Comparison of ENCODE assay signal across 2 cellular contexts in the genomic region with DNA sequence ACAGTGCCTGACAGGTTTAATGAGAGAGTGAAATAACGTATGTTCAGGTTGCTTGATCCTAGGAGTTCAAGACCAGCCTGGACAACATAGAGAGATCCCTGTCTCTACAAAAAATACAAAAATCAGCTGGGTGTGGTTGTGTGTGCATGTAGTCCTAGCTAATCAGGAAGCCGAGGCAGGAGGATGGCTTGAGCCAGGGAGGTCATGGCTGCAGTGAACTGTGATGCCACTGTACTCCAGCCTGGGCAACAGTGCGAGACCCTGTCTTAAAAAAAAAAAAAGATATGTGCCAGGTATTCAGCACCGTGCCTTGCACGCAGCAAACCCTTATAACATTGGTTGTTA.
TF ChIP-seq lines count a peak whose summit lies in the region.

No MANE protein-coding gene starts in this region.

TF ChIP-seq in SK-N-SH, 30 proteins besides CTCF, POLR2A, EP300 and RAD21:
- TF ChIP-seq CHD2 (IDR thresholded peaks at IDR 0.05; ENCODE audit: low read length, partially characterized antibody) (no peak), FOXM1 (IDR thresholded peaks at IDR 0.05; ENCODE audit: low read depth) (no peak), NRF1 (IDR thresholded peaks at IDR 0.05; ENCODE audit: low read depth, low read length) (no peak), IRF3 (IDR thresholded peaks at IDR 0.05; ENCODE audit: low read depth, low read length) (no peak), YY1 (IDR thresholded peaks at IDR 0.05; ENCODE audit: low read depth) (no peak), TEAD4 (IDR thresholded peaks at IDR 0.05; ENCODE audit: borderline replicate concordance, insufficient read depth) (no peak), EZH2phosphoT487 (IDR thresholded peaks at IDR 0.05; ENCODE audit: borderline replicate concordance, low read depth) (no peak), MAX (IDR thresholded peaks at IDR 0.05; ENCODE audit: low read depth) (no peak), SMC3 (IDR thresholded peaks at IDR 0.05; ENCODE audit: low read depth, low read length) (no peak), REST (IDR thresholded peaks at IDR 0.05; ENCODE audit: low read depth, low read length) (no peak), JUND (IDR thresholded peaks at IDR 0.05) (no peak), TAF1 (IDR thresholded peaks at IDR 0.05; ENCODE audit: borderline replicate concordance, low read depth, low read length) (no peak), USF1 (IDR thresholded peaks at IDR 0.05; ENCODE audit: borderline replicate concordance, low read depth) (no peak), GATA2 (CRISPR knock-in tag; IDR thresholded peaks at IDR 0.05) (no peak)
- TF ChIP-seq, protein P1, sequence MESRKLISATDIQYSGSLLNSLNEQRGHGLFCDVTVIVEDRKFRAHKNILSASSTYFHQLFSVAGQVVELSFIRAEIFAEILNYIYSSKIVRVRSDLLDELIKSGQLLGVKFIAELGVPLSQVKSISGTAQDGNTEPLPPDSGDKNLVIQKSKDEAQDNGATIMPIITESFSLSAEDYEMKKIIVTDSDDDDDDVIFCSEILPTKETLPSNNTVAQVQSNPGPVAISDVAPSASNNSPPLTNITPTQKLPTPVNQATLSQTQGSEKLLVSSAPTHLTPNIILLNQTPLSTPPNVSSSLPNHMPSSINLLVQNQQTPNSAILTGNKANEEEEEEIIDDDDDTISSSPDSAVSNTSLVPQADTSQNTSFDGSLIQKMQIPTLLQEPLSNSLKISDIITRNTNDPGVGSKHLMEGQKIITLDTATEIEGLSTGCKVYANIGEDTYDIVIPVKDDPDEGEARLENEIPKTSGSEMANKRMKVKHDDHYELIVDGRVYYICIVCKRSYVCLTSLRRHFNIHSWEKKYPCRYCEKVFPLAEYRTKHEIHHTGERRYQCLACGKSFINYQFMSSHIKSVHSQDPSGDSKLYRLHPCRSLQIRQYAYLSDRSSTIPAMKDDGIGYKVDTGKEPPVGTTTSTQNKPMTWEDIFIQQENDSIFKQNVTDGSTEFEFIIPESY (IDR thresholded peaks at IDR 0.05; ENCODE audit: borderline replicate concordance, low read depth), result no peak

TF ChIP-seq in SK-N-SH treated with all-trans-retinoic acid at 6 μM for 48 hours, 23 proteins besides CTCF, POLR2A, EP300 and RAD21:
- no peak for TF ChIP-seq ARNTL (CRISPR knock-in tag; IDR thresholded peaks at IDR 0.05; ENCODE audit: borderline replicate concordance, low read depth)
- no peak for TF ChIP-seq OSR1 (CRISPR knock-in tag; IDR thresholded peaks at IDR 0.05)
- TF ChIP-seq ZNF8 (CRISPR knock-in tag; IDR thresholded peaks at IDR 0.05), result no peak
- TF ChIP-seq TOX (CRISPR knock-in tag; IDR thresholded peaks at IDR 0.05; ENCODE audit: borderline replicate concordance), result no peak
- no peak for TF ChIP-seq CSDC2 (CRISPR knock-in tag; IDR thresholded peaks at IDR 0.05)
- no peak for TF ChIP-seq ZFP30 (CRISPR knock-in tag; IDR thresholded peaks at IDR 0.05)
- TF ChIP-seq, protein P2, sequence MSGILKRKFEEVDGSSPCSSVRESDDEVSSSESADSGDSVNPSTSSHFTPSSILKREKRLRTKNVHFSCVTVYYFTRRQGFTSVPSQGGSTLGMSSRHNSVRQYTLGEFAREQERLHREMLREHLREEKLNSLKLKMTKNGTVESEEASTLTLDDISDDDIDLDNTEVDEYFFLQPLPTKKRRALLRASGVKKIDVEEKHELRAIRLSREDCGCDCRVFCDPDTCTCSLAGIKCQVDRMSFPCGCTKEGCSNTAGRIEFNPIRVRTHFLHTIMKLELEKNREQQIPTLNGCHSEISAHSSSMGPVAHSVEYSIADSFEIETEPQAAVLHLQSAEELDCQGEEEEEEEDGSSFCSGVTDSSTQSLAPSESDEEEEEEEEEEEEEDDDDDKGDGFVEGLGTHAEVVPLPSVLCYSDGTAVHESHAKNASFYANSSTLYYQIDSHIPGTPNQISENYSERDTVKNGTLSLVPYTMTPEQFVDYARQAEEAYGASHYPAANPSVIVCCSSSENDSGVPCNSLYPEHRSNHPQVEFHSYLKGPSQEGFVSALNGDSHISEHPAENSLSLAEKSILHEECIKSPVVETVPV (CRISPR knock-in tag; IDR thresholded peaks at IDR 0.05), result no peak
- TF ChIP-seq ZNF70 (CRISPR knock-in tag; IDR thresholded peaks at IDR 0.05), result no peak
- TF ChIP-seq, protein P3, sequence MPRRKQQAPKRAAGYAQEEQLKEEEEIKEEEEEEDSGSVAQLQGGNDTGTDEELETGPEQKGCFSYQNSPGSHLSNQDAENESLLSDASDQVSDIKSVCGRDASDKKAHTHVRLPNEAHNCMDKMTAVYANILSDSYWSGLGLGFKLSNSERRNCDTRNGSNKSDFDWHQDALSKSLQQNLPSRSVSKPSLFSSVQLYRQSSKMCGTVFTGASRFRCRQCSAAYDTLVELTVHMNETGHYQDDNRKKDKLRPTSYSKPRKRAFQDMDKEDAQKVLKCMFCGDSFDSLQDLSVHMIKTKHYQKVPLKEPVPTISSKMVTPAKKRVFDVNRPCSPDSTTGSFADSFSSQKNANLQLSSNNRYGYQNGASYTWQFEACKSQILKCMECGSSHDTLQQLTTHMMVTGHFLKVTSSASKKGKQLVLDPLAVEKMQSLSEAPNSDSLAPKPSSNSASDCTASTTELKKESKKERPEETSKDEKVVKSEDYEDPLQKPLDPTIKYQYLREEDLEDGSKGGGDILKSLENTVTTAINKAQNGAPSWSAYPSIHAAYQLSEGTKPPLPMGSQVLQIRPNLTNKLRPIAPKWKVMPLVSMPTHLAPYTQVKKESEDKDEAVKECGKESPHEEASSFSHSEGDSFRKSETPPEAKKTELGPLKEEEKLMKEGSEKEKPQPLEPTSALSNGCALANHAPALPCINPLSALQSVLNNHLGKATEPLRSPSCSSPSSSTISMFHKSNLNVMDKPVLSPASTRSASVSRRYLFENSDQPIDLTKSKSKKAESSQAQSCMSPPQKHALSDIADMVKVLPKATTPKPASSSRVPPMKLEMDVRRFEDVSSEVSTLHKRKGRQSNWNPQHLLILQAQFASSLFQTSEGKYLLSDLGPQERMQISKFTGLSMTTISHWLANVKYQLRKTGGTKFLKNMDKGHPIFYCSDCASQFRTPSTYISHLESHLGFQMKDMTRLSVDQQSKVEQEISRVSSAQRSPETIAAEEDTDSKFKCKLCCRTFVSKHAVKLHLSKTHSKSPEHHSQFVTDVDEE (CRISPR knock-in tag; IDR thresholded peaks at IDR 0.05), result no peak
- no peak for TF ChIP-seq BACH2 (CRISPR knock-in tag; IDR thresholded peaks at IDR 0.05; ENCODE audit: borderline replicate concordance)
- TF ChIP-seq, protein P4, sequence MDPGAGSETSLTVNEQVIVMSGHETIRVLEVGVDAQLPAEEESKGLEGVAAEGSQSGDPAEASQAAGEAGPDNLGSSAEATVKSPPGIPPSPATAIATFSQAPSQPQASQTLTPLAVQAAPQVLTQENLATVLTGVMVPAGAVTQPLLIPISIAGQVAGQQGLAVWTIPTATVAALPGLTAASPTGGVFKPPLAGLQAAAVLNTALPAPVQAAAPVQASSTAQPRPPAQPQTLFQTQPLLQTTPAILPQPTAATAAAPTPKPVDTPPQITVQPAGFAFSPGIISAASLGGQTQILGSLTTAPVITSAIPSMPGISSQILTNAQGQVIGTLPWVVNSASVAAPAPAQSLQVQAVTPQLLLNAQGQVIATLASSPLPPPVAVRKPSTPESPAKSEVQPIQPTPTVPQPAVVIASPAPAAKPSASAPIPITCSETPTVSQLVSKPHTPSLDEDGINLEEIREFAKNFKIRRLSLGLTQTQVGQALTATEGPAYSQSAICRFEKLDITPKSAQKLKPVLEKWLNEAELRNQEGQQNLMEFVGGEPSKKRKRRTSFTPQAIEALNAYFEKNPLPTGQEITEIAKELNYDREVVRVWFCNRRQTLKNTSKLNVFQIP (CRISPR knock-in tag; IDR thresholded peaks at IDR 0.05; ENCODE audit: borderline replicate concordance, low read depth), result no peak
- TF ChIP-seq, protein P5, sequence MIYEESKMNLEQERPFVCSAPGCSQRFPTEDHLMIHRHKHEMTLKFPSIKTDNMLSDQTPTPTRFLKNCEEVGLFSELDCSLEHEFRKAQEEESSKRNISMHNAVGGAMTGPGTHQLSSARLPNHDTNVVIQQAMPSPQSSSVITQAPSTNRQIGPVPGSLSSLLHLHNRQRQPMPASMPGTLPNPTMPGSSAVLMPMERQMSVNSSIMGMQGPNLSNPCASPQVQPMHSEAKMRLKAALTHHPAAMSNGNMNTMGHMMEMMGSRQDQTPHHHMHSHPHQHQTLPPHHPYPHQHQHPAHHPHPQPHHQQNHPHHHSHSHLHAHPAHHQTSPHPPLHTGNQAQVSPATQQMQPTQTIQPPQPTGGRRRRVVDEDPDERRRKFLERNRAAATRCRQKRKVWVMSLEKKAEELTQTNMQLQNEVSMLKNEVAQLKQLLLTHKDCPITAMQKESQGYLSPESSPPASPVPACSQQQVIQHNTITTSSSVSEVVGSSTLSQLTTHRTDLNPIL (CRISPR knock-in tag; IDR thresholded peaks at IDR 0.05; ENCODE audit: low read depth), result no peak
- no peak for TF ChIP-seq ZNF565 (CRISPR knock-in tag; conservative IDR thresholded peaks at IDR 0.05; ENCODE audit: low read depth)
- TF ChIP-seq RARB (CRISPR knock-in tag; IDR thresholded peaks at IDR 0.05), result no peak
- TF ChIP-seq ZC3H10 (CRISPR knock-in tag; IDR thresholded peaks at IDR 0.05), result no peak
- no peak for TF ChIP-seq PATZ1 (CRISPR knock-in tag; IDR thresholded peaks at IDR 0.05; ENCODE audit: borderline replicate concordance)
- TF ChIP-seq ISL1 (CRISPR knock-in tag; IDR thresholded peaks at IDR 0.05), result no peak
- no peak for TF ChIP-seq ESRRG (CRISPR knock-in tag; IDR thresholded peaks at IDR 0.05)
- TF ChIP-seq ZFP3 (CRISPR knock-in tag; IDR thresholded peaks at IDR 0.05), result no peak
